In genomic region chr1:24529292-24529691, GRCh38 we compare ENCODE assay signal across 6 cellular contexts. TPM values are rescaled to one million over a fixed set of nuclear protein-coding genes. Genes with fewer than 3 reads are reported as not detected.
"Had no signal": no experiment of that assay in that cellular context is flagged by ENCODE, and none has a peak within 500 bp of the region (broad histone marks: within the 10 kb centered on the region; RNA-seq: fewer than 3 reads in every experiment).

No MANE protein-coding gene starts in this region.

RNA-seq across cellular contexts. Expression of gene NCMAP, which starts 26.6 kb away (rescaled TPM):
- total RNA-seq: activated CD4-positive, alpha-beta T cell treated with anti-CD3 and anti-CD28 coated beads, Interleukin-2, amount 10 ng/mL, durations not matched to agents 7 days and 5 days; activated CD8-positive, alpha-beta memory T cell treated with anti-CD3 and anti-CD28 coated beads, Interleukin-2, amount 10 ng/mL, durations not matched to agents 7 days and 5 days; bronchial epithelial cell; MCF 10A; SK-MEL-5; T-helper 2 cell treated with Interferon-gamma antibody and Interleukin-4, amounts not matched to agents 100 ng/mL and 5 ng/mL, for 36 hours had no signal
